Comparison of ENCODE assay signal across 28 cellular contexts in the genomic region with DNA sequence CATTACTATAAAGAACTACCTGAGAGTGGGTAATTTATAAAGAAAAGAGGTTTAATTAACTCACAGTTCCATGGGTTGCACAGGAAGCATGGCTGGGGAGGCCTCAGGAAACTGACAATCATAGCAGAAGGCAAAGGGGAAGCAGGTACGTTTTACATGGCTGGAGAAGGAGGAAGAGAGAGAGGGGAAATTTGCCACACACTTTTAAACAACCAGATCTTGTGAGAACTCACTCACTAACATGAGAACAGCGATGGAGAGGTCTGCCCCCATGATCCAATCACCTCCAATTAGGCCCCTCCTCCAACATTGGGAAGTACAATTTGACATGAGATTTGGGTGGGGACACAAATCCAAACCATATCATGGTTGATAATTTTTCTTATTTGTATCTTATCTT. TPM values are rescaled to one million over a fixed set of nuclear protein-coding genes. Genes with fewer than 3 reads are reported as not detected.
"Had no signal": no experiment of that assay in that cellular context is flagged by ENCODE, and none has a peak within 500 bp of the region (broad histone marks: within the 10 kb centered on the region; RNA-seq: fewer than 3 reads in every experiment).

No MANE protein-coding gene starts in this region.

- H3K27me3 ChIP-seq: colonic mucosa, dorsolateral prefrontal cortex, esophagus muscularis mucosa, esophagus squamous epithelium, foreskin keratinocyte, gastrocnemius medialis, gastroesophageal sphincter, heart left ventricle, heart right ventricle had no signal

- H3K4me1 ChIP-seq: colonic mucosa, esophagus muscularis mucosa, esophagus squamous epithelium, foreskin keratinocyte, gastrocnemius medialis, gastroesophageal sphincter, heart left ventricle, heart right ventricle had no signal

- ATAC-seq: effector memory CD8-positive, alpha-beta T cell; esophagus mucosa; foreskin keratinocyte; gastrocnemius medialis; gastroesophageal sphincter; heart left ventricle; heart right ventricle had no signal

- H3K9me3 ChIP-seq: colonic mucosa, esophagus muscularis mucosa, esophagus squamous epithelium, gastrocnemius medialis, gastroesophageal sphincter had no signal

- H3K36me3 ChIP-seq: colonic mucosa, esophagus muscularis mucosa, esophagus squamous epithelium, gastrocnemius medialis, gastroesophageal sphincter, heart left ventricle, heart right ventricle had no signal

- FAIRE-seq: colon, endometrium, endothelial cell of umbilical vein, frontal cortex had no signal

- H3K4me3 ChIP-seq: colonic mucosa, coronary artery, dorsolateral prefrontal cortex, esophagus muscularis mucosa, esophagus squamous epithelium, gastrocnemius medialis, gastroesophageal sphincter, heart left ventricle, heart right ventricle had no signal

- DNase-seq: colonic mucosa; cortex of kidney; dermis blood vessel endothelial cell; dorsolateral prefrontal cortex; effector CD4-positive, alpha-beta T cell; effector CD8-positive, alpha-beta T cell; effector memory CD4-positive, alpha-beta T cell; effector memory CD8-positive, alpha-beta T cell; endodermal cell; erythroblast; esophagus squamous epithelium; foreskin fibroblast; foreskin keratinocyte; foreskin melanocyte; gastrocnemius medialis; glutamatergic neuron; head of caudate nucleus; heart left ventricle; heart right ventricle had no signal

- H3K27ac ChIP-seq: colonic mucosa, coronary artery, dorsolateral prefrontal cortex, epithelial cell of prostate, esophagus muscularis mucosa, esophagus squamous epithelium, foreskin keratinocyte, gastrocnemius medialis, gastroesophageal sphincter, heart left ventricle, heart right ventricle had no signal

RNA-seq across cellular contexts. Expression of gene PPP1R9A, which starts 51.8 kb away (rescaled TPM):
- total RNA-seq: foreskin keratinocyte had no signal
